In genomic region chr18:76398899-76399612, GRCh38 we compare ENCODE assay signal across 8 cellular contexts.
DNase-seq lines count a peak whose midpoint lies in the region; ATAC-seq and TF ChIP-seq lines count a peak whose summit lies in the region.

No MANE protein-coding gene starts in this region.

- WGBS in right lobe of liver (ENCODE audit: insufficient coverage, low coverage, low lambda C conversion rate, missing lambda C conversion rate), result 3% methylated on average over 7 of the region's 14 CpGs

- DNase-seq in CD14-positive monocyte (ENCODE audit: low spot score) (peak; percentile 76), NCI-H526 (lab: John Stamatoyannopoulos, UW) (peak; percentile 3 to 71), coronary artery (ENCODE audit: low spot score) (peak; percentile 28), right lobe of liver (peak; percentile 82 to 85 (median 85))
- peak; percentile 76 for DNase-seq in activated CD4-positive, alpha-beta T cell treated with anti-CD3 and anti-CD28 coated beads, Interleukin-2, amount 10 ng/mL, durations not matched to agents 7 days and 5 days
- peak; percentile 54 to 60 (median 58) for DNase-seq in stimulated activated CD4-positive, alpha-beta T cell treated with anti-CD3 and anti-CD28 coated beads, TNF-alpha, amount 100 ng/mL, for 4 hours (ENCODE audit: low read depth in 3 of 3)

- H3K9me3 ChIP-seq in right lobe of liver, result no peaks in the 10 kb centered on the region

- intact Hi-C loops in CD14-positive monocyte (cut with micrococcal nuclease), result loop anchor here (2.0 to 5.0 kb wide), 4 partner anchors 83 to 310 kb away; no protein-coding TSS in a partner anchor
- intact Hi-C loops in right lobe of liver (cut with DNase I), result loop anchor here in 1 of 2 donors (5.0 kb wide), 1 partner anchor 288 kb away; no protein-coding TSS in a partner anchor

- H3K36me3 ChIP-seq in right lobe of liver, result no peaks in the 10 kb centered on the region

- peaks cover 0 to 2% (median 0%) of the 10 kb centered on the region in 3 donors for H3K27me3 Mint-ChIP-seq in CD14-positive monocyte (ENCODE audit: low read depth in 3 of 3)
- H3K27me3 Mint-ChIP-seq in activated CD4-positive, alpha-beta T cell treated with anti-CD3 and anti-CD28 coated beads, Interleukin-2, amount 10 ng/mL, durations not matched to agents 7 days and 5 days, result peaks cover 6% of the 10 kb centered on the region

- peak; percentile 89 for ATAC-seq in GM19328 (IDR thresholded peaks at IDR 0.05; ENCODE audit: unreplicated experiment)
- peak; percentile 94 for ATAC-seq in HG03432 (IDR thresholded peaks at IDR 0.05; ENCODE audit: unreplicated experiment)
- ATAC-seq in right lobe of liver, result peak; percentile 98 to 99 (median 98)

- POLR2A ChIA-PET in activated CD4-positive, alpha-beta T cell treated with anti-CD3 and anti-CD28 coated beads, Interleukin-2, amount 10 ng/mL, durations not matched to agents 7 days and 5 days (lab: Charles Lee), result no interaction called here

- peak overlapping the region; percentile 20 to 91 (median 82) for H3K27ac Mint-ChIP-seq in CD14-positive monocyte
- H3K27ac Mint-ChIP-seq in activated CD4-positive, alpha-beta T cell treated with anti-CD3 and anti-CD28 coated beads, Interleukin-2, amount 10 ng/mL, durations not matched to agents 7 days and 5 days, result no peak overlapping the region

- no peak for TF ChIP-seq POLR2A in right lobe of liver (IDR thresholded peaks at IDR 0.05)

- no peak overlapping the region for H3K27ac ChIP-seq in coronary artery
- no peak overlapping the region for H3K27ac ChIP-seq in right lobe of liver

- peaks cover 12 to 36% of the 10 kb centered on the region in 2 donors for H3K36me3 Mint-ChIP-seq in CD14-positive monocyte
- H3K36me3 Mint-ChIP-seq in activated CD4-positive, alpha-beta T cell treated with anti-CD3 and anti-CD28 coated beads, Interleukin-2, amount 10 ng/mL, durations not matched to agents 7 days and 5 days (ENCODE audit: low read depth), result no peaks in the 10 kb centered on the region

- peaks cover 61% of the 10 kb centered on the region for H3K4me1 Mint-ChIP-seq in CD14-positive monocyte
- H3K4me1 Mint-ChIP-seq in activated CD4-positive, alpha-beta T cell treated with anti-CD3 and anti-CD28 coated beads, Interleukin-2, amount 10 ng/mL, durations not matched to agents 7 days and 5 days, result peaks cover 6% of the 10 kb centered on the region

- CTCF ChIA-PET in activated CD4-positive, alpha-beta T cell treated with anti-CD3 and anti-CD28 coated beads, Interleukin-2, amount 10 ng/mL, durations not matched to agents 7 days and 5 days (lab: Charles Lee), result interaction anchor here (0.6 to 2.5 kb wide), 13 partner anchors 8 to 325 kb away, joined by 3 to 13 read pairs (median 4); no protein-coding TSS in a partner anchor

- peaks cover 0 to 4% (median 0%) of the 10 kb centered on the region in 4 donors for H3K4me1 ChIP-seq in right lobe of liver

- TF ChIP-seq CTCF in CD14-positive monocyte (IDR thresholded peaks at IDR 0.05) (peak; percentile 96), coronary artery (IDR thresholded peaks at IDR 0.05) (peak; percentile 93), right lobe of liver (IDR thresholded peaks at IDR 0.05) (peak; percentile 92 to 98 (median 94))

- H3K4me3 Mint-ChIP-seq in CD14-positive monocyte, result no peak overlapping the region
- H3K4me3 Mint-ChIP-seq in activated CD4-positive, alpha-beta T cell treated with anti-CD3 and anti-CD28 coated beads, Interleukin-2, amount 10 ng/mL, durations not matched to agents 7 days and 5 days, result no peak overlapping the region

- no peaks in the 10 kb centered on the region for H3K27me3 ChIP-seq in right lobe of liver

- H3K4me3 ChIP-seq in coronary artery (no peak overlapping the region), right lobe of liver (no peak overlapping the region)

- no peaks in the 10 kb centered on the region for H3K9me3 Mint-ChIP-seq in CD14-positive monocyte
- H3K9me3 Mint-ChIP-seq in activated CD4-positive, alpha-beta T cell treated with anti-CD3 and anti-CD28 coated beads, Interleukin-2, amount 10 ng/mL, durations not matched to agents 7 days and 5 days, result no peaks in the 10 kb centered on the region

Comparison
In these comparisons a context has a peak if more than half of its experiments do, and no peak if none do; other contexts are left out.
1. DNase-seq: peak in every context shown above with its lines; median percentile 85 in right lobe of liver; 76 in CD14-positive monocyte; 76 in activated CD4-positive, alpha-beta T cell treated with anti-CD3 and anti-CD28 coated beads, Interleukin-2, amount 10 ng/mL, durations not matched to agents 7 days and 5 days; 58 in stimulated activated CD4-positive, alpha-beta T cell treated with anti-CD3 and anti-CD28 coated beads, TNF-alpha, amount 100 ng/mL, for 4 hours; 37 in NCI-H526; 28 in coronary artery.